In the genomic region with DNA sequence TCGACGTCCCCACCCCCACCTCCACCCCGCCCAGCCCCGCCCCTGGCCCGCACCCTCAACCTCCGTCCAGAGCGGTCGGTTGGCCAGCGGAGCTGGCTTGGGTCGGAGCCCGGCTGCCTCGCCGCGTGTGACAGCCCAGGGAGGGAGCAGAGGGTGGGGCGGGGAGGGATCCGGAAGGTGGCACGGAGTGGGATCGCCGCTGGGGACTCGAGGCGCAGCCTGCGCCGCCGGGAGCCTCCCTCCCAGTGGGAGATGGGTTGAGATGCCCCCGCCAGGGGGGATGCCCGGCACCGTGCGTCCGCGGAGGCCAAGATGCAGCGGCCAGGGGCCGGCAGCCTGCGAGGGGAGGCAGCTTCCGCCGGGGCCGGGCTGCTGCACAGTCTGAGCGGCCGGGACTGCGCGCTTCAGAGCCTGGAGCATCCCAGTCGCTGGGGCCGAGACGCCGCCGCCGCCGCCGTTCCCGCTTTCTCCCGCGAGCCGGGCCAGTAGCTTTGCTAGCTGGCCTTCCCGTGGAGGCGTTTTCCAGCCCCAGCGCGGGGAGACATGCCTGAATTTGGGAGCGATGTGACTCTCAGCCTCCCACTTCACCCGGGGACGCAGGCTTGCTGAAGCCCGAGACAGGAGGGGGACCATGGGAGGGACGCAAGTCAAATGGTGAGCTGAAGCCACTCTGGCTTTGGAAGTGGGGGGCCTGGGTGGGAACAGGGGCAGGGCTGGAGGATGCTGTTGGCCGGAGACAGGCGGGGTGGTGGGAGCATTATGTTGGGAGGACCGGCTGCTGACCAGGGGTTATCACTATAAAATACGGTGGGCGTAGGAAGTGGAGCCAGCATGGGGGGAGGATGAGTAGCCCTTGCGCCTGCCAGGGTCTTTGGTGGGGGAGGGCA, we compare ENCODE assay signal across 9 cellular contexts. TPM values are rescaled to one million over a fixed set of nuclear protein-coding genes. Genes with fewer than 3 reads are reported as not detected.
A peak's percentile ranks its signal among the peaks of the same experiment; 100 is the strongest.
DNase-seq lines count a peak whose midpoint lies in the region; ATAC-seq and TF ChIP-seq lines count a peak whose summit lies in the region.
"Had no signal": no experiment of that assay in that cellular context is flagged by ENCODE, and none has a peak within 500 bp of the region (broad histone marks: within the 10 kb centered on the region; RNA-seq: fewer than 3 reads in every experiment).

No MANE protein-coding gene starts in this region.

- DNase-seq in GM12864 (ENCODE audit: low read depth) (no peak), NCI-H1092 (lab: John Stamatoyannopoulos, UW) (peak; percentile 47), adipocyte (ENCODE audit: low read depth) (peak; percentile 77), heart left ventricle (peak; percentile 67 to 86 (median 77)), osteoblast (ENCODE audit: insufficient read length, low spot score, missing footprints) (peak; percentile 95)

- H2AFZ ChIP-seq in osteoblast (ENCODE audit: low read length) = peak overlapping the region; percentile 59

- no peaks in the 10 kb centered on the region for H4K20me1 ChIP-seq in osteoblast (ENCODE audit: insufficient read depth, low read length)

- H3K9me3 ChIP-seq in adipocyte (ENCODE audit: control insufficient read depth, low read length) = no peaks in the 10 kb centered on the region
- no peaks in the 10 kb centered on the region for H3K9me3 ChIP-seq in heart left ventricle
- no peaks in the 10 kb centered on the region for H3K9me3 ChIP-seq in osteoblast (ENCODE audit: low read depth, low read length)

- peaks cover 23% of the 10 kb centered on the region for H3K79me2 ChIP-seq in osteoblast (ENCODE audit: insufficient read depth, low read length)

- peak overlapping the region; percentile 95 for H3K4me2 ChIP-seq in osteoblast (ENCODE audit: insufficient read depth, low read length)

- intact Hi-C loops in heart left ventricle (cut with DNase I) = loop anchor here in 9 of 10 donors (1.0 to 5.0 kb wide), 5 partner anchors 35 to 105 kb away; partner anchors contain the start of genes DIXDC1 (in 8 of the 9), CFAP68 (in 2 of the 9), FDXACB1 (in 2 of the 9) and ALG9 (in 1 of the 9)

- 1 to 2% (median 2%) methylated on average over 24 to 67 of the region's 67 CpGs for WGBS in heart left ventricle, 4 donors

- H3K27ac ChIP-seq in heart left ventricle (peak overlapping the region; percentile 64 to 96 (median 86)), osteoblast (ENCODE audit: low read depth, low read length) (peak overlapping the region; percentile 19)
- H3K27ac ChIP-seq: SK-N-MC had no signal

- TF ChIP-seq CTCF in GM12864 (IDR thresholded peaks at IDR 0.05; ENCODE audit: low read depth, low read length, missing control alignments) (no peak), heart left ventricle (IDR thresholded peaks at IDR 0.05) (peak in 1 of 12 donors; percentile 10), osteoblast (IDR thresholded peaks at IDR 0.05; ENCODE audit: extremely low read depth, low read depth, low read length) (no peak)

- H3K27me3 ChIP-seq in adipocyte (replicated peaks; ENCODE audit: control insufficient read depth, insufficient read depth, low read length) (no peaks in the 10 kb centered on the region), heart left ventricle (peaks cover 0 to 20% (median 0%) of the 10 kb centered on the region in 9 donors), osteoblast (ENCODE audit: insufficient read depth, low read length) (no peaks in the 10 kb centered on the region)

- TF ChIP-seq POLR2A in heart left ventricle (IDR thresholded peaks at IDR 0.05) = no peak

- ATAC-seq in heart left ventricle (peak; percentile 60 to 85 (median 78)), GM18873 (IDR thresholded peaks at IDR 0.05; ENCODE audit: low FRiP score, unreplicated experiment) (no peak), GM18517 (IDR thresholded peaks at IDR 0.05; ENCODE audit: unreplicated experiment) (no peak), GM21447 (IDR thresholded peaks at IDR 0.05; ENCODE audit: unreplicated experiment) (no peak)

- H3K4me1 ChIP-seq in adipocyte (ENCODE audit: control insufficient read depth, insufficient read depth, low read length) = peaks cover 33% of the 10 kb centered on the region
- peaks cover 0 to 66% (median 28%) of the 10 kb centered on the region in 12 donors for H3K4me1 ChIP-seq in heart left ventricle
- H3K4me1 ChIP-seq in osteoblast (ENCODE audit: insufficient read depth, low read length) = peaks cover 19% of the 10 kb centered on the region

- H3K36me3 ChIP-seq in adipocyte (ENCODE audit: control insufficient read depth, insufficient read depth, low read length, severe bottlenecking) (peaks cover 25% of the 10 kb centered on the region), heart left ventricle (peaks cover 0 to 19% (median 0%) of the 10 kb centered on the region in 9 donors), osteoblast (ENCODE audit: insufficient read depth, low read length) (peaks cover 16% of the 10 kb centered on the region)

- peak overlapping the region; percentile 85 for H3K9ac ChIP-seq in adipocyte (ENCODE audit: low read length)

- H3K4me3 ChIP-seq in GM12864 (ENCODE audit: low read depth, low read length) (peak overlapping the region; percentile 60), adipocyte (ENCODE audit: low read length) (peak overlapping the region; percentile 88), heart left ventricle (peak overlapping the region; percentile 48 to 93 (median 64)), osteoblast (ENCODE audit: insufficient read depth, low read length) (peak overlapping the region; percentile 77)
- H3K4me3 ChIP-seq: SK-N-MC had no signal

RNA-seq across cellular contexts. Expression of gene DIXDC1, which starts 40.2 kb away (rescaled TPM):
- total RNA-seq in heart left ventricle (10 to 100 TPM; 15.0 to 34.9 (median 20.5) TPM), osteoblast (27.4 and 28.6 TPM in 2 replicates)
- 10 to 100 TPM in 1 of 2 donors, 1 to 10 TPM in 1; 3.9 to 10.6 TPM for polyA plus RNA-seq in heart left ventricle

RNA-seq across cellular contexts. Expression of gene DLAT, which starts 47.8 kb away (rescaled TPM):
- total RNA-seq in heart left ventricle (100 to 1,000 TPM; 110 to 179 (median 160) TPM), osteoblast (35.7 and 36.6 TPM in 2 replicates)
- polyA plus RNA-seq in heart left ventricle = 10 to 100 TPM; 48.7 to 98.3 TPM

RNA-seq across cellular contexts. Expression of gene C11orf52, which starts 58.7 kb away (rescaled TPM):
- total RNA-seq in heart left ventricle = 1 to 10 TPM in 8 of 9 donors, under 1 TPM in 1; 0.79 to 8.3 (median 2.0) TPM
- 1 to 10 TPM; 2.3 to 2.9 TPM for polyA plus RNA-seq in heart left ventricle
- total RNA-seq in osteoblast = 1.2 and 1.4 TPM in 2 replicates

Comparison
In these comparisons a context has a peak if more than half of its experiments do, and no peak if none do; other contexts are left out.
1. ATAC-seq: peak in heart left ventricle (4 of 4); none in GM18873 (single experiment), GM18517 (single experiment) and GM21447 (single experiment).
2. Peak in every context shown above with its lines, with median percentiles within 50 percentile points of each other: H3K4me3 ChIP-seq.